9 cellular contexts compared by ENCODE assay signal in the genomic region with DNA sequence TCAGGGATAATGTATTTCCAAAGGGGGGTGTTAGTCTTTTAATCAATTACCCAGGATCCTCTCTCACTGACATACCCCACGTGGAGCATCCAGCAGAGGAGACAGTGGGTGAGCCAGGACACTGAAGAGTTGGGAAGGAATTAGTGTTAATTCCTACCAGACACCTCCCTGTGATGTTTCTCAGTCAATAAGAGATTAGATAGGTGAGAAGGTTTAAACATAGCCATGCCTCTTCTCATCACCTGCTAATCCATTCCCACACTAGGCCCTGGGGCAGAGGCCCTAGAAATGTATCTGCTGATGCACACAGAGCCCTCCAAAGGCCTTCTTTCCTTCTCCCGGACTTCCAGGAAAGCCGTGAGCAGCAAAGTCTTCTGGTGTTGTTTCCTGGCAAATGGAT.
"Had no signal": no experiment of that assay in that cellular context is flagged by ENCODE, and none has a peak within 500 bp of the region (broad histone marks: within the 10 kb centered on the region; RNA-seq: fewer than 3 reads in every experiment).

No MANE protein-coding gene starts in this region.

- DNase-seq: GM23248, GOT3, H7, H9, HCEC 1CT, HFFc6 had no signal

- H3K4me3 ChIP-seq: GM23248, GM23338, HAP-1 had no signal

- ATAC-seq: GM23338, HCT116 had no signal

- H3K27ac ChIP-seq: GM23248 had no signal

- H3K9me3 ChIP-seq: HAP-1 had no signal

- H3K9ac ChIP-seq: GM23248 had no signal

- H3K4me1 ChIP-seq: HAP-1 had no signal

- H3K4me3 Mint-ChIP-seq: GM23338, H9, HFFc6 had no signal

- H3K36me3 ChIP-seq: HAP-1 had no signal

- H3K27ac Mint-ChIP-seq: GM23338, H9, HFFc6 had no signal

- H3K9me3 Mint-ChIP-seq: H9 had no signal

- H3K4me2 ChIP-seq: GM23338 had no signal
